In the genomic region with DNA sequence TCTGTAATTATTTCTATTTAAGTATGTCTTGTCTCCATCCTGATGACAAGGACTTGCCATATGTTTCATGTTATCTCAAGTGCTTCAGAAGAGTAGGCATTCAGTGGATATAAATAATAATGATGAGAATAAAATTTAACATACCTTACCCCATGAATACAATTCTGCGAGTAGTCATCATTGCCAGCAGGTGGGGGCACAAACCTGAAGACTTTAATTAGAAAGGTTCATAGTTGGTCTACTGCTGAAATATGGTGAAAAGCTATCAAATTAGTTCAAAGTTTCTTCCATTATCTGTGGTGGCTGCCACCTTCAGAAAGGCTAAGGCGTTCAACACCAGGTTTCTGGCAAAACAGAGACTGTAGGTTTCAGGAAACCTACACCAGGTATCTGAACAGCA, we compare ENCODE assay signal across 23 cellular contexts.
"Had no signal": no experiment of that assay in that cellular context is flagged by ENCODE, and none has a peak within 500 bp of the region (broad histone marks: within the 10 kb centered on the region; RNA-seq: fewer than 3 reads in every experiment).

No MANE protein-coding gene starts in this region.

- H3K36me3 ChIP-seq: adrenal gland, right atrium auricular region had no signal

- H3K27me3 Mint-ChIP-seq: dendritic cell treated with granulocyte-macrophage colony-stimulating factor and Interleukin-4, amounts not matched to agents 40 ng/mL and 50 ng/mL, for 4 days had no signal

- FAIRE-seq: bronchial epithelial cell, frontal cortex, keratinocyte, TTC549 had no signal

- H3K4me3 ChIP-seq: adrenal gland, lung, right atrium auricular region had no signal

- H3K27ac Mint-ChIP-seq: activated CD4-positive, alpha-beta memory T cell treated with anti-CD3 and anti-CD28 coated beads for 36 hours; activated CD4-positive, alpha-beta T cell treated with anti-CD3 and anti-CD28 coated beads for 36 hours; activated naive CD4-positive, alpha-beta T cell treated with anti-CD3 and anti-CD28 coated beads, Interleukin-2, amount 50 U/mL, for 72 hours; activated T-helper 1 cell treated with anti-CD3 and anti-CD28 coated beads, Interleukin-12 subunit alpha, Interleukin-12 subunit beta, Interleukin-2, Interleukin-4 antibody, amounts not matched to agents 30 ng/mL and 10 ng/mL and 1 ng/mL, durations not matched to agents 14 hours and 24 hours and 36 hours; dendritic cell treated with granulocyte-macrophage colony-stimulating factor and Interleukin-4, amounts not matched to agents 40 ng/mL and 50 ng/mL, for 4 days; effector memory CD8-positive, alpha-beta T cell; progenitor cell of endocrine pancreas; T-helper 2 cell treated with Interferon-gamma antibody and Interleukin-4, amounts not matched to agents 5 μg/mL and 100 μg/mL, for 36 hours had no signal

- H3K4me1 ChIP-seq: right atrium auricular region had no signal

- DNase-seq: activated CD4-positive, alpha-beta memory T cell treated with anti-CD3 and anti-CD28 coated beads for 36 hours; activated CD4-positive, alpha-beta T cell treated with anti-CD3 and anti-CD28 coated beads for 36 hours; activated gamma-delta T cell treated with Interleukin-2 at 50 U/mL for 16 hours; activated T-cell treated with anti-CD3 and anti-CD28 coated beads for 4 hours; adrenal gland; effector memory CD8-positive, alpha-beta T cell; hypothalamus; occipital lobe; stimulated activated CD4-positive, alpha-beta T cell treated with anti-CD3 and anti-CD28 coated beads, Interleukin-12 subunit alpha, Interleukin-12 subunit beta, amount 100 ng/mL, for 4 hours; stimulated activated CD4-positive, alpha-beta T cell treated with anti-CD3 and anti-CD28 coated beads, Interleukin-1b, Interleukin-23, amount 100 ng/mL, for 48 hours; stimulated activated CD8-positive, alpha-beta memory T cell treated with anti-CD3 and anti-CD28 coated beads, Interleukin-4, amount 100 ng/mL, for 48 hours; stimulated activated naive CD4-positive, alpha-beta T cell had no signal

- H3K27ac ChIP-seq: adrenal gland, right atrium auricular region had no signal

- H3K9me3 Mint-ChIP-seq: activated CD4-positive, alpha-beta memory T cell treated with anti-CD3 and anti-CD28 coated beads for 36 hours; activated naive CD4-positive, alpha-beta T cell treated with anti-CD3 and anti-CD28 coated beads, Interleukin-2, amount 50 U/mL, for 72 hours; activated T-helper 1 cell treated with anti-CD3 and anti-CD28 coated beads, Interleukin-12 subunit alpha, Interleukin-12 subunit beta, Interleukin-2, Interleukin-4 antibody, amounts not matched to agents 30 ng/mL and 10 ng/mL and 1 ng/mL, durations not matched to agents 14 hours and 24 hours and 36 hours; dendritic cell treated with granulocyte-macrophage colony-stimulating factor and Interleukin-4, amounts not matched to agents 40 ng/mL and 50 ng/mL, for 4 days; effector memory CD8-positive, alpha-beta T cell; T-helper 2 cell treated with Interferon-gamma antibody and Interleukin-4, amounts not matched to agents 5 μg/mL and 100 μg/mL, for 36 hours had no signal

- ATAC-seq: activated CD4-positive, alpha-beta T cell treated with anti-CD3 and anti-CD28 coated beads for 36 hours; activated naive CD4-positive, alpha-beta T cell treated with anti-CD3 and anti-CD28 coated beads, Interleukin-2, amount 50 U/mL, for 72 hours; effector memory CD8-positive, alpha-beta T cell had no signal

- H3K36me3 Mint-ChIP-seq: activated CD4-positive, alpha-beta memory T cell treated with anti-CD3 and anti-CD28 coated beads for 36 hours; activated naive CD4-positive, alpha-beta T cell treated with anti-CD3 and anti-CD28 coated beads, Interleukin-2, amount 50 U/mL, for 72 hours had no signal

- H3K4me3 Mint-ChIP-seq: activated CD4-positive, alpha-beta memory T cell treated with anti-CD3 and anti-CD28 coated beads for 36 hours; activated CD4-positive, alpha-beta T cell treated with anti-CD3 and anti-CD28 coated beads for 36 hours; activated T-helper 1 cell treated with anti-CD3 and anti-CD28 coated beads, Interleukin-12 subunit alpha, Interleukin-12 subunit beta, Interleukin-2, Interleukin-4 antibody, amounts not matched to agents 30 ng/mL and 10 ng/mL and 1 ng/mL, durations not matched to agents 14 hours and 24 hours and 36 hours; dendritic cell treated with granulocyte-macrophage colony-stimulating factor and Interleukin-4, amounts not matched to agents 40 ng/mL and 50 ng/mL, for 4 days; effector memory CD8-positive, alpha-beta T cell; T-helper 2 cell treated with Interferon-gamma antibody and Interleukin-4, amounts not matched to agents 5 μg/mL and 100 μg/mL, for 36 hours had no signal

- H3K9me3 ChIP-seq: adrenal gland, right atrium auricular region had no signal

- H3K27me3 ChIP-seq: adrenal gland, right atrium auricular region had no signal
